Comparison of ENCODE assay signal across 9 cellular contexts in genomic region chr3:53169045-53169831, GRCh38. TPM values are rescaled to one million over a fixed set of nuclear protein-coding genes. Genes with fewer than 3 reads are reported as not detected.
DNase-seq lines count a peak whose midpoint lies in the region; FAIRE-seq and TF ChIP-seq lines count a peak whose summit lies in the region.
"Had no signal": no experiment of that assay in that cellular context is flagged by ENCODE, and none has a peak within 500 bp of the region (broad histone marks: within the 10 kb centered on the region; RNA-seq: fewer than 3 reads in every experiment).

No MANE protein-coding gene starts in this region.

- H3K4me2 ChIP-seq in PC-9: no peak overlapping the region

- BruUV-seq in PC-9 (replicated peaks; lab: Mats Ljungman, UMichigan): no TSS peak

- H3K4me3 Mint-ChIP-seq in activated naive CD4-positive, alpha-beta T cell treated with anti-CD3 and anti-CD28 coated beads, Interleukin-2, amount 10 ng/mL, durations not matched to agents 7 days and 5 days: no peak overlapping the region

- no peaks in the 10 kb centered on the region for H3K27me3 ChIP-seq in tibial nerve
- no peaks in the 10 kb centered on the region for H3K27me3 ChIP-seq in PC-9 (ENCODE audit: insufficient read depth, low read depth)

- H3K4me3 ChIP-seq in kidney (ENCODE audit: low read length in 2 of 2) (no peak overlapping the region), tibial nerve (peak overlapping the region in 1 of 4 donors; percentile 24), PC-9 (no peak overlapping the region)

- H3K27ac ChIP-seq in kidney (ENCODE audit: low read depth in 2 of 2, low read length in 2 of 2) (peak overlapping the region; percentile 51 to 75), tibial nerve (peak overlapping the region in 3 of 4 donors; percentile 34 to 80 (median 79)), PC-9 (no peak overlapping the region)

- DNase-seq in activated naive CD4-positive, alpha-beta T cell treated with anti-CD3 and anti-CD28 coated beads, Interleukin-2, amount 10 ng/mL, durations not matched to agents 7 days and 5 days: peak; percentile 23
- no peak for DNase-seq in activated naive CD4-positive, alpha-beta T cell treated with Interleukin-2 at 50 U/mL for 16 hours
- DNase-seq in SKM-1 treated with dmso at 0.1 percent for 144 hours (lab: John Stamatoyannopoulos, UW; ENCODE audit: unreplicated experiment) (peak; percentile 82), kidney (no peak), tibial nerve (ENCODE audit: low spot score in 2 of 2) (no peak), putamen (ENCODE audit: low spot score) (no peak), PC-9 (no peak), NCI-H2171 treated with DMSO at 0.1 percent for 48 hours (lab: John Stamatoyannopoulos, UW) (no peak)
- DNase-seq: central memory CD4-positive, alpha-beta T cell had no signal

- no peaks in the 10 kb centered on the region for H3K9me2 ChIP-seq in PC-9 (ENCODE audit: insufficient read depth)

- no peak for FAIRE-seq in kidney (lab: Jason Lieb, UNC)

- H3K4me1 Mint-ChIP-seq in activated naive CD4-positive, alpha-beta T cell treated with anti-CD3 and anti-CD28 coated beads, Interleukin-2, amount 10 ng/mL, durations not matched to agents 7 days and 5 days: peaks cover 30% of the 10 kb centered on the region

- CTCF ChIA-PET in activated naive CD4-positive, alpha-beta T cell treated with anti-CD3 and anti-CD28 coated beads, Interleukin-2, amount 10 ng/mL, durations not matched to agents 7 days and 5 days (lab: Charles Lee): interaction anchor here (0.9 to 2.2 kb wide), 5 partner anchors 27 to 60 kb away, joined by 3 to 10 read pairs (median 4); no protein-coding TSS in a partner anchor
- CTCF ChIA-PET in PC-9 (lab: Charles Lee): interaction anchor here (0.7 kb wide), 1 partner anchor 55 kb away, joined by 3 read pairs; no protein-coding TSS in a partner anchor

- 49 to 58% methylated on average over 12 to 15 of the region's 15 CpGs for WGBS in tibial nerve, 2 donors

- POLR2A ChIA-PET in PC-9 (lab: Charles Lee; ENCODE audit: unreplicated experiment): interaction anchor here (0.8 kb wide), 1 partner anchor 40 kb away, joined by 5 read pairs; no protein-coding TSS in a partner anchor

- intact Hi-C loops in kidney (cut with DNase I): no loop called here
- intact Hi-C loops in PC-9 (cut with micrococcal nuclease; ENCODE audit: unreplicated experiment): no loop called here

- no peaks in the 10 kb centered on the region for H4K20me1 ChIP-seq in PC-9 (ENCODE audit: insufficient read depth)

- peaks cover 3% of the 10 kb centered on the region for H3K36me3 Mint-ChIP-seq in activated naive CD4-positive, alpha-beta T cell treated with anti-CD3 and anti-CD28 coated beads, Interleukin-2, amount 10 ng/mL, durations not matched to agents 7 days and 5 days

- no peak overlapping the region for H2AFZ ChIP-seq in PC-9

- H3K36me3 ChIP-seq in kidney (ENCODE audit: control insufficient read depth in 1 of 2, insufficient read depth in 2 of 2, low read length in 2 of 2) (peaks cover 4 to 7% of the 10 kb centered on the region in 2 donors), tibial nerve (peaks cover 0 to 15% (median 0%) of the 10 kb centered on the region in 3 donors), PC-9 (ENCODE audit: low read depth) (no peaks in the 10 kb centered on the region)

- no peak overlapping the region for H3K9ac ChIP-seq in kidney (ENCODE audit: low read length in 2 of 2)

- no peak for TF ChIP-seq POLR2A in tibial nerve (IDR thresholded peaks at IDR 0.05)

- H3K9me3 ChIP-seq in kidney (ENCODE audit: control insufficient read depth in 1 of 2, low read length in 2 of 2) (no peaks in the 10 kb centered on the region), tibial nerve (no peaks in the 10 kb centered on the region), PC-9 (ENCODE audit: insufficient read depth, low read depth) (no peaks in the 10 kb centered on the region)

- peaks cover 16% of the 10 kb centered on the region; the same call in 1 of the 2 replicates for H3K79me2 ChIP-seq in PC-9 (ENCODE audit: low read depth)

- TF ChIP-seq CTCF in kidney (IDR thresholded peaks at IDR 0.05; ENCODE audit: borderline replicate concordance, extremely low read depth, insufficient read depth) (no peak), tibial nerve (IDR thresholded peaks at IDR 0.05) (no peak), PC-9 (conservative IDR thresholded peaks at IDR 0.05) (no peak)

- H3K27me3 Mint-ChIP-seq in activated naive CD4-positive, alpha-beta T cell treated with anti-CD3 and anti-CD28 coated beads, Interleukin-2, amount 10 ng/mL, durations not matched to agents 7 days and 5 days: no peaks in the 10 kb centered on the region

- no peak overlapping the region for H3K27ac Mint-ChIP-seq in activated naive CD4-positive, alpha-beta T cell treated with anti-CD3 and anti-CD28 coated beads, Interleukin-2, amount 10 ng/mL, durations not matched to agents 7 days and 5 days

- H3K4me1 ChIP-seq in kidney (ENCODE audit: control insufficient read depth in 1 of 2, insufficient read depth in 1 of 2, low read depth in 1 of 2, low read length in 2 of 2) (peaks cover 26 to 51% of the 10 kb centered on the region in 2 donors), tibial nerve (peaks cover 0 to 74% (median 54%) of the 10 kb centered on the region in 4 donors), PC-9 (replicated peaks; ENCODE audit: insufficient read depth) (no peaks in the 10 kb centered on the region)

- TF ChIP-seq EP300 in tibial nerve (IDR thresholded peaks at IDR 0.05): no peak

- H3K9me3 Mint-ChIP-seq in activated naive CD4-positive, alpha-beta T cell treated with anti-CD3 and anti-CD28 coated beads, Interleukin-2, amount 10 ng/mL, durations not matched to agents 7 days and 5 days: no peaks in the 10 kb centered on the region

- H3F3A ChIP-seq in PC-9 (ENCODE audit: insufficient read depth, low read depth): no peaks in the 10 kb centered on the region

RNA-seq across cellular contexts. Expression of gene PRKCD, which starts 8.2 kb away (rescaled TPM):
- 26.6 TPM for total RNA-seq in kidney
- polyA plus RNA-seq in kidney (ENCODE audit: insufficient read depth, low read depth, low replicate concordance): 29.1 TPM
- total RNA-seq in tibial nerve: 10 to 100 TPM; 13.5 to 30.6 (median 19.9) TPM
- 30.1 and 34.3 TPM in 2 replicates for total RNA-seq in PC-9 (2021)

RNA-seq across cellular contexts. Expression of gene RFT1, which starts 39.0 kb away (rescaled TPM):
- total RNA-seq in kidney (22.8 TPM), tibial nerve (10 to 100 TPM; 12.0 to 18.6 (median 14.6) TPM), PC-9 (2021) (30.8 and 31.0 TPM in 2 replicates)
- polyA plus RNA-seq in kidney (ENCODE audit: insufficient read depth, low read depth, low replicate concordance): 14.7 TPM

Comparison
In these comparisons a context has a peak if more than half of its experiments do, and no peak if none do; other contexts are left out.
1. DNase-seq: peak in activated naive CD4-positive, alpha-beta T cell treated with anti-CD3 and anti-CD28 coated beads, Interleukin-2, amount 10 ng/mL, durations not matched to agents 7 days and 5 days (single experiment) and SKM-1 treated with dmso at 0.1 percent for 144 hours (single experiment); none in activated naive CD4-positive, alpha-beta T cell treated with Interleukin-2 at 50 U/mL for 16 hours (single experiment), kidney (single experiment), tibial nerve (0 of 2), putamen (single experiment), PC-9 (0 of 2) and NCI-H2171 treated with DMSO at 0.1 percent for 48 hours (single experiment).